Comparison of ENCODE assay signal across 24 cellular contexts in genomic region chr15:73750951-73751350, GRCh38. TPM values are rescaled to one million over a fixed set of nuclear protein-coding genes. Genes with fewer than 3 reads are reported as not detected.
DNase-seq lines count a peak whose midpoint lies in the region; ATAC-seq and TF ChIP-seq lines count a peak whose summit lies in the region.
"Had no signal": no experiment of that assay in that cellular context is flagged by ENCODE, and none has a peak within 500 bp of the region (broad histone marks: within the 10 kb centered on the region; RNA-seq: fewer than 3 reads in every experiment).

No MANE protein-coding gene starts in this region.

- H3K4me3 Mint-ChIP-seq in GM23338 (peak overlapping the region; percentile 79), glutamatergic neuron (ENCODE audit: unreplicated experiment) (peak overlapping the region; percentile 92), progenitor cell of endocrine pancreas (ENCODE audit: low read depth) (peak overlapping the region; percentile 33)
- no peak overlapping the region for H3K4me3 Mint-ChIP-seq in CD8-positive, alpha-beta T cell
- H3K4me3 Mint-ChIP-seq: activated B cell treated with CpG ODN at 0.5 μM for 24 hours; activated T-helper 17 cell treated with anti-CD3 and anti-CD28 coated beads, Interleukin-2, amount 50 U/mL, for 72 hours; dendritic cell treated with granulocyte-macrophage colony-stimulating factor and Interleukin-4, amounts not matched to agents 40 ng/mL and 50 ng/mL, for 4 days had no signal

- POLR2A ChIA-PET in CD8-positive, alpha-beta T cell (lab: Charles Lee) = no interaction called here

- H3K27ac ChIP-seq in GM23338 (ENCODE audit: low read depth) (no peak overlapping the region), angular gyrus (ENCODE audit: low read depth, low read length) (peak overlapping the region; percentile 71)
- H3K27ac ChIP-seq in CD8-positive, alpha-beta T cell (ENCODE audit: low read depth, low read length) = no peak overlapping the region
- H3K27ac ChIP-seq: PC-9, psoas muscle, tibial nerve had no signal

- peaks cover 17% of the 10 kb centered on the region for H3K27me3 ChIP-seq in GM23338 (ENCODE audit: insufficient read depth)
- H3K27me3 ChIP-seq in CD8-positive, alpha-beta T cell (ENCODE audit: insufficient read depth, low read length) = no peaks in the 10 kb centered on the region

- peaks cover 53% of the 10 kb centered on the region for H3K4me1 Mint-ChIP-seq in GM23338
- H3K4me1 Mint-ChIP-seq in glutamatergic neuron (ENCODE audit: low read depth, unreplicated experiment) = peaks cover 59% of the 10 kb centered on the region
- H3K4me1 Mint-ChIP-seq in progenitor cell of endocrine pancreas (ENCODE audit: low read depth) = peaks cover 1% of the 10 kb centered on the region
- H3K4me1 Mint-ChIP-seq in CD8-positive, alpha-beta T cell (ENCODE audit: low read depth) = no peaks in the 10 kb centered on the region
- H3K4me1 Mint-ChIP-seq: activated naive CD4-positive, alpha-beta T cell treated with anti-CD3 and anti-CD28 coated beads, Interleukin-2, amount 50 U/mL, for 24 hours; activated T-helper 17 cell treated with anti-CD3 and anti-CD28 coated beads, Interleukin-2, amount 50 U/mL, for 72 hours had no signal

- DNase-seq in GM23338 (ENCODE audit: low spot score) (no peak), glutamatergic neuron (no peak), progenitor cell of endocrine pancreas (ENCODE audit: low spot score, unreplicated experiment) (no peak), DMS114 treated with DMSO at 0.1 percent for 48 hours (lab: John Stamatoyannopoulos, UW; ENCODE audit: unreplicated experiment) (no peak)
- DNase-seq in CD8-positive, alpha-beta T cell = no peak
- DNase-seq in activated effector memory CD4-positive, alpha-beta T cell treated with Interleukin-2 at 50 U/mL for 16 hours = no peak
- DNase-seq: activated B cell treated with CpG ODN at 0.5 μM for 24 hours; GDM1; GOT3; kidney glomerular epithelial cell; NCI-H1092; NCI-H510A treated with DMSO at 0.1 percent for 48 hours; NK-92 treated with Interleukin-12 subunit alpha and Interleukin-12 subunit beta, amount 100 ng/mL, for 24 hours; PC-9; psoas muscle; SHP77; stimulated activated CD4-positive, alpha-beta T cell treated with anti-CD3 and anti-CD28 coated beads, Interleukin-15, amount 100 ng/mL, for 24 hours; stimulated activated naive CD4-positive, alpha-beta T cell treated with Interleukin-2 at 50 U/mL for 16 hours; T1000 had no signal

- H3K36me3 ChIP-seq in GM23338 (ENCODE audit: insufficient read depth) = no peaks in the 10 kb centered on the region
- no peaks in the 10 kb centered on the region for H3K36me3 ChIP-seq in CD8-positive, alpha-beta T cell (ENCODE audit: insufficient read depth, low read length)
- H3K36me3 ChIP-seq: tibial nerve had no signal

- intact Hi-C loops in CD8-positive, alpha-beta T cell (cut with DNase I, micrococcal nuclease) = no loop called here

- ATAC-seq in GM23338 = no peak
- ATAC-seq in CD8-positive, alpha-beta T cell = no peak
- ATAC-seq: activated T-helper 17 cell treated with anti-CD3 and anti-CD28 coated beads, Interleukin-2, amount 50 U/mL, for 72 hours; psoas muscle had no signal

- H3F3A ChIP-seq in GM23338 (replicated peaks; ENCODE audit: low read depth) = no peaks in the 10 kb centered on the region; the same call in 1 of the 2 replicates

- no peaks in the 10 kb centered on the region for H3K9me2 ChIP-seq in GM23338 (ENCODE audit: insufficient read depth)

- H2AFZ ChIP-seq in GM23338 = no peak overlapping the region
- H2AFZ ChIP-seq: PC-9 had no signal

- H4K20me1 ChIP-seq in GM23338 (replicated peaks; ENCODE audit: insufficient read depth) = no peaks in the 10 kb centered on the region

- H3K4me2 ChIP-seq in GM23338 = peak overlapping the region; percentile 93
- H3K4me2 ChIP-seq: PC-9 had no signal

- peaks cover 29% of the 10 kb centered on the region for H3K4me1 ChIP-seq in GM23338 (ENCODE audit: insufficient read depth)
- H3K4me1 ChIP-seq in CD8-positive, alpha-beta T cell (ENCODE audit: insufficient read depth, low read length) = no peaks in the 10 kb centered on the region

- peaks cover 19% of the 10 kb centered on the region for H3K27me3 Mint-ChIP-seq in GM23338 (ENCODE audit: insufficient read depth, low read depth, poor library complexity)
- H3K27me3 Mint-ChIP-seq in glutamatergic neuron (ENCODE audit: unreplicated experiment) = peaks cover 20% of the 10 kb centered on the region
- H3K27me3 Mint-ChIP-seq in progenitor cell of endocrine pancreas = peaks cover 78% of the 10 kb centered on the region
- peaks cover 58% of the 10 kb centered on the region for H3K27me3 Mint-ChIP-seq in CD8-positive, alpha-beta T cell (ENCODE audit: low read depth)

- H3K36me3 Mint-ChIP-seq in GM23338 (ENCODE audit: low read depth) (no peaks in the 10 kb centered on the region; the same call in 2 of the 3 replicates), glutamatergic neuron (ENCODE audit: unreplicated experiment) (no peaks in the 10 kb centered on the region), progenitor cell of endocrine pancreas (ENCODE audit: insufficient read depth) (no peaks in the 10 kb centered on the region)
- H3K36me3 Mint-ChIP-seq in CD8-positive, alpha-beta T cell = no peaks in the 10 kb centered on the region
- H3K36me3 Mint-ChIP-seq: activated naive CD4-positive, alpha-beta T cell treated with anti-CD3 and anti-CD28 coated beads, Interleukin-2, amount 50 U/mL, for 24 hours had no signal

- H3K9me3 Mint-ChIP-seq in GM23338 (no peaks in the 10 kb centered on the region), glutamatergic neuron (ENCODE audit: unreplicated experiment) (peaks cover 14% of the 10 kb centered on the region), progenitor cell of endocrine pancreas (ENCODE audit: low read depth) (no peaks in the 10 kb centered on the region)
- H3K9me3 Mint-ChIP-seq in CD8-positive, alpha-beta T cell = no peaks in the 10 kb centered on the region
- H3K9me3 Mint-ChIP-seq: activated B cell treated with CpG ODN at 0.5 μM for 24 hours; activated naive CD4-positive, alpha-beta T cell treated with anti-CD3 and anti-CD28 coated beads, Interleukin-2, amount 50 U/mL, for 24 hours; activated T-helper 17 cell treated with anti-CD3 and anti-CD28 coated beads, Interleukin-2, amount 50 U/mL, for 72 hours; dendritic cell treated with granulocyte-macrophage colony-stimulating factor and Interleukin-4, amounts not matched to agents 40 ng/mL and 50 ng/mL, for 4 days had no signal

- H3K4me3 ChIP-seq in GM23338 = peak overlapping the region; percentile 89
- H3K4me3 ChIP-seq in CD8-positive, alpha-beta T cell (ENCODE audit: low read depth, low read length) = no peak overlapping the region
- H3K4me3 ChIP-seq: PC-9 had no signal

- no peaks in the 10 kb centered on the region for H3K79me2 ChIP-seq in GM23338 (replicated peaks; ENCODE audit: insufficient read depth)

- no peaks in the 10 kb centered on the region for H3K9me3 ChIP-seq in CD8-positive, alpha-beta T cell (ENCODE audit: low read length)
- H3K9me3 ChIP-seq: psoas muscle, tibial nerve had no signal

- TF ChIP-seq CTCF in GM23338 (conservative IDR thresholded peaks at IDR 0.05; ENCODE audit: low read depth in 2 of 2) = no peak
- TF ChIP-seq CTCF in glutamatergic neuron (IDR thresholded peaks at IDR 0.05; ENCODE audit: partially characterized antibody, unreplicated experiment) = no peak
- TF ChIP-seq CTCF in progenitor cell of endocrine pancreas (IDR thresholded peaks at IDR 0.05; ENCODE audit: unreplicated experiment) = no peak
- TF ChIP-seq CTCF in CD8-positive, alpha-beta T cell (IDR thresholded peaks at IDR 0.05) = no peak

- CTCF ChIA-PET in CD8-positive, alpha-beta T cell (lab: Charles Lee) = no interaction called here

- H3K27ac Mint-ChIP-seq in GM23338 (no peak overlapping the region), glutamatergic neuron (ENCODE audit: unreplicated experiment) (peak overlapping the region; percentile 98), progenitor cell of endocrine pancreas (no peak overlapping the region)
- no peak overlapping the region for H3K27ac Mint-ChIP-seq in CD8-positive, alpha-beta T cell
- H3K27ac Mint-ChIP-seq: activated B cell treated with CpG ODN at 0.5 μM for 24 hours; activated naive CD4-positive, alpha-beta T cell treated with anti-CD3 and anti-CD28 coated beads, Interleukin-2, amount 50 U/mL, for 24 hours; activated T-helper 17 cell treated with anti-CD3 and anti-CD28 coated beads, Interleukin-2, amount 50 U/mL, for 72 hours; dendritic cell treated with granulocyte-macrophage colony-stimulating factor and Interleukin-4, amounts not matched to agents 40 ng/mL and 50 ng/mL, for 4 days had no signal

TF ChIP-seq in GM23338, 12 proteins besides CTCF, POLR2A, EP300 and RAD21 (continues in another document):
- no peak for TF ChIP-seq ZNF114 (CRISPR knock-in tag; IDR thresholded peaks at IDR 0.05)
- TF ChIP-seq REST (IDR thresholded peaks at IDR 0.05; ENCODE audit: unreplicated experiment) = no peak
- TF ChIP-seq POLR2AphosphoS5 (IDR thresholded peaks at IDR 0.05; ENCODE audit: low read depth) = no peak
- TF ChIP-seq STAT1 (IDR thresholded peaks at IDR 0.05; ENCODE audit: unreplicated experiment) = no peak

RNA-seq across cellular contexts. Expression of gene INSYN1, which starts 2.2 kb away (rescaled TPM):
- 4.5 and 14.2 TPM in 2 replicates for total RNA-seq in GM23338 (2014; rRNA removed; shearing (Covaris generic))
- polyA plus RNA-seq in GM23338 (2016; fragmentation: Nextera tagmentation; extraction: Ambion mirVana) = 0.10 and 0.18 TPM in 2 replicates
- 86.6 TPM for total RNA-seq in glutamatergic neuron (ENCODE audit: unreplicated experiment)
- 3.7 and 4.5 TPM in 2 replicates for total RNA-seq in progenitor cell of endocrine pancreas
- not detected for total RNA-seq in CD8-positive, alpha-beta T cell
- total RNA-seq: activated B cell treated with CpG ODN at 0.5 μM for 24 hours; activated T-helper 17 cell treated with anti-CD3 and anti-CD28 coated beads, Interleukin-2, amount 50 U/mL, for 72 hours; PC-9 had no signal
